Comparison of ENCODE assay signal across 9 cellular contexts in the genomic region with DNA sequence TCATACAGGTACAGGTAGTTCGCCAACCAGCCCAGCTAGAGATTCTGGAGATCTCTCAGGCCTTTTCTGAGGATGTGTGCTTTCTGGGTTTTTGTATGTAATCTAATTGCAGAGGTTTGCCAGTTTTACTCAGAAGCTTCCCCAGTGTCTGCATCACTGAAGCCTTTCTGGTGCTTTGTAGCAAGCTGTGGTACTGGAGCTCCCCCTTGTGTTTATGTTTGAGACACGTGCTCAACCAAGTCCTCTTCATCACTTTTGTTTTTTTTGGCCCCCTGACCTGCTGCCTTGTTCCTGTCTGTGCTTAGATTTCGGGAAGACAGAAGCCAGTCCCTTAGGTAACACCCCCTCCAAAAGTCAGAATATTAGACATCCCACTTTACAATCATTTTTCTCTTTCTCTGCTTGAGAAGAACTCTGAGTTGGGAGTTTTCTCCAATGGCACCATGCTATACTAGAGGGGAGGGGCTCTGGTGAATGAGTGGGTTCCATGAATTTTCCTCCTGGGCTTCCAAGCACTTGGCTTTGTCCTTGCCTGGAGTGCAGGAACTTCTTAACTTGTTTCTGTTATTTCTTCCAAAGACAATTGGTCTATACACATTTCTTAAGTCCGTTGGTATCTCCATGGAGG.
DNase-seq lines count a peak whose midpoint lies in the region; ATAC-seq and TF ChIP-seq lines count a peak whose summit lies in the region.
"Had no signal": no experiment of that assay in that cellular context is flagged by ENCODE, and none has a peak within 500 bp of the region (broad histone marks: within the 10 kb centered on the region; RNA-seq: fewer than 3 reads in every experiment).

No MANE protein-coding gene starts in this region.

- peak; percentile 98 for ATAC-seq in GM21529 (IDR thresholded peaks at IDR 0.05; ENCODE audit: unreplicated experiment)
- ATAC-seq: effector memory CD8-positive, alpha-beta T cell had no signal

- H3K27me3 ChIP-seq in OCI-LY3 (ENCODE audit: low read depth, low read length) = peaks cover 22% of the 10 kb centered on the region
- no peaks in the 10 kb centered on the region for H3K27me3 ChIP-seq in liver (ENCODE audit: control insufficient read depth in 4 of 4, insufficient read depth in 4 of 4, low read length in 3 of 4)

- WGBS in liver = 42% methylated on average over 4 of the region's 4 CpGs

- no peaks in the 10 kb centered on the region for H3K79me2 ChIP-seq in OCI-LY3 (ENCODE audit: low read length)

- H3K4me3 ChIP-seq in OCI-LY3 (ENCODE audit: low read length) (peak overlapping the region; percentile 49), liver (ENCODE audit: low read depth in 1 of 3, low read length in 3 of 3) (no peak overlapping the region)

- no peak overlapping the region for H3K9ac ChIP-seq in OCI-LY3 (ENCODE audit: low read length)
- no peak overlapping the region for H3K9ac ChIP-seq in liver (ENCODE audit: low read depth in 1 of 2, low read length in 2 of 2)

- H4K20me1 ChIP-seq in OCI-LY3 (ENCODE audit: insufficient read depth, low read length) = no peaks in the 10 kb centered on the region

- H3K9me3 ChIP-seq in OCI-LY3 (ENCODE audit: insufficient read depth, low read length) (peaks cover 6% of the 10 kb centered on the region; the same call in 1 of the 2 replicates), liver (ENCODE audit: control insufficient read depth in 4 of 4, low read length in 3 of 4) (no peaks in the 10 kb centered on the region)

- TF ChIP-seq CTCF in OCI-LY3 (IDR thresholded peaks at IDR 0.05; ENCODE audit: low read depth, low read length) = peak; percentile 99
- peak; percentile 49 for TF ChIP-seq CTCF in liver (IDR thresholded peaks at IDR 0.05; ENCODE audit: low read depth, low read length, missing input control)

- peak overlapping the region; percentile 72 for H3K4me2 ChIP-seq in OCI-LY3 (ENCODE audit: low read length)

- DNase-seq in NOMO-1 (lab: John Stamatoyannopoulos, UW; ENCODE audit: unreplicated experiment in 2 of 2) = peak; percentile 40 to 61
- DNase-seq in NOMO-1 treated with dmso at 0.1 percent for 144 hours (lab: John Stamatoyannopoulos, UW; ENCODE audit: unreplicated experiment) = no peak
- DNase-seq in HUDEP-2 (lab: John Stamatoyannopoulos, UW; ENCODE audit: unreplicated experiment in 76 of 76) = peak in 44 of 76 experiments; percentile 0 to 76 (median 23)
- peak; percentile 10 for DNase-seq in cerebellum (ENCODE audit: low spot score)
- DNase-seq in central memory CD4-positive, alpha-beta T cell = no peak

- peak; percentile 83 to 86 for TF ChIP-seq RAD21 in liver (IDR thresholded peaks at IDR 0.05)

- H3K36me3 ChIP-seq in OCI-LY3 (replicated peaks; ENCODE audit: low read depth, low read length) = no peaks in the 10 kb centered on the region
- no peaks in the 10 kb centered on the region for H3K36me3 ChIP-seq in liver (ENCODE audit: control insufficient read depth in 4 of 4, insufficient read depth in 3 of 4, low read depth in 1 of 4, low read length in 3 of 4)

- H3K27ac ChIP-seq in OCI-LY3 (ENCODE audit: low read length) (no peak overlapping the region), liver (ENCODE audit: low read depth in 1 of 2, low read length in 2 of 2) (no peak overlapping the region)

- peak overlapping the region; percentile 93 for H2AFZ ChIP-seq in OCI-LY3 (ENCODE audit: low read depth, low read length)

- H3K4me1 ChIP-seq in OCI-LY3 (ENCODE audit: low read length) (peaks cover 8% of the 10 kb centered on the region), liver (ENCODE audit: control insufficient read depth in 4 of 4, insufficient read depth in 4 of 4, low read length in 3 of 4) (peaks cover 0 to 1% (median 0%) of the 10 kb centered on the region in 4 donors)

TF ChIP-seq in liver, 16 proteins besides CTCF, POLR2A, EP300 and RAD21:
- TF ChIP-seq HNF4A (conservative IDR thresholded peaks at IDR 0.05) (no peak), FOXA1 (IDR thresholded peaks at IDR 0.05) (no peak), GABPA (IDR thresholded peaks at IDR 0.05 in 1 of 2, conservative IDR thresholded peaks at IDR 0.05 in 1 of 2) (no peak), SP1 (IDR thresholded peaks at IDR 0.05) (no peak)
- TF ChIP-seq, protein P1, sequence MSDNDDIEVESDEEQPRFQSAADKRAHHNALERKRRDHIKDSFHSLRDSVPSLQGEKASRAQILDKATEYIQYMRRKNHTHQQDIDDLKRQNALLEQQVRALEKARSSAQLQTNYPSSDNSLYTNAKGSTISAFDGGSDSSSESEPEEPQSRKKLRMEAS (IDR thresholded peaks at IDR 0.05) = peak; percentile 23

Comparison
In these comparisons a context has a peak if more than half of its experiments do, and no peak if none do; other contexts are left out.
1. DNase-seq: peak in NOMO-1 (2 of 2), HUDEP-2 (44 of 76) and cerebellum (single experiment); none in NOMO-1 treated with dmso at 0.1 percent for 144 hours (single experiment) and central memory CD4-positive, alpha-beta T cell (single experiment).